Comparison of ENCODE assay signal across 16 cellular contexts in genomic region chr11:42951266-42951665, GRCh38.
DNase-seq lines count a peak whose midpoint lies in the region; TF ChIP-seq lines count a peak whose summit lies in the region.
"Had no signal": no experiment of that assay in that cellular context is flagged by ENCODE, and none has a peak within 500 bp of the region (broad histone marks: within the 10 kb centered on the region; RNA-seq: fewer than 3 reads in every experiment).

No MANE protein-coding gene starts in this region.

- no peak overlapping the region for H3K4ac ChIP-seq in neuronal stem cell (ENCODE audit: low read length)

- H3K4me1 ChIP-seq in stomach (no peaks in the 10 kb centered on the region), neuronal stem cell (ENCODE audit: control insufficient read depth in 2 of 2, insufficient read depth in 1 of 2, low read depth in 1 of 2, low read length in 2 of 2) (no peaks in the 10 kb centered on the region)
- H3K4me1 ChIP-seq: BLaER1 treated with 17β-estradiol and CSF1 and Interleukin-3, amounts not matched to agents 10 nM and 100 nM had no signal

- H3K18ac ChIP-seq in neuronal stem cell (ENCODE audit: low read length) = no peak overlapping the region

- H3K27ac ChIP-seq in epithelial cell of prostate (no peak overlapping the region), stomach (no peak overlapping the region), neuronal stem cell (replicated peaks; ENCODE audit: low read length) (no peak overlapping the region)
- H3K27ac ChIP-seq: BLaER1 treated with 17β-estradiol and CSF1 and Interleukin-3, amounts not matched to agents 10 nM and 100 nM had no signal

- no peak overlapping the region for H2AK5ac ChIP-seq in neuronal stem cell (ENCODE audit: low read depth, low read length)

- DNase-seq in SIG-M5 treated with dmso at 0.1 percent for 504 hours (lab: John Stamatoyannopoulos, UW; ENCODE audit: unreplicated experiment) = peak; percentile 11
- no peak for DNase-seq in SIG-M5 (lab: John Stamatoyannopoulos, UW)
- DNase-seq in NCI-H2029 (lab: John Stamatoyannopoulos, UW) = peak; percentile 8
- DNase-seq in epithelial cell of prostate (ENCODE audit: low read depth, low spot score) = peak; percentile 26
- DNase-seq in stomach = peak; percentile 31
- DNase-seq in neuronal stem cell (ENCODE audit: low spot score) = no peak
- DNase-seq in NCI-H2196 (lab: John Stamatoyannopoulos, UW; ENCODE audit: unreplicated experiment) = no peak
- DNase-seq in NCI-H82 treated with DMSO at 0.1 percent for 48 hours (lab: John Stamatoyannopoulos, UW; ENCODE audit: unreplicated experiment) = no peak
- DNase-seq: DMS 273 treated with DMSO at 0.1 percent for 48 hours, H9, Kasumi-1, NCI-H1417 treated with DMSO at 0.1 percent for 48 hours, NCI-H1930, NCI-H2171 treated with DMSO at 0.1 percent for 48 hours, NCI-H748 treated with DMSO at 0.1 percent for 48 hours had no signal

- H3K27me3 ChIP-seq in stomach (no peaks in the 10 kb centered on the region), neuronal stem cell (ENCODE audit: control insufficient read depth in 3 of 3, insufficient read depth in 3 of 3, low read depth in 1 of 3, low read length in 3 of 3) (no peaks in the 10 kb centered on the region)
- H3K27me3 ChIP-seq: BLaER1 treated with 17β-estradiol and CSF1 and Interleukin-3, amounts not matched to agents 10 nM and 100 nM had no signal

- H2BK120ac ChIP-seq in neuronal stem cell (ENCODE audit: low read depth, low read length) = no peak overlapping the region

- TF ChIP-seq CTCF in stomach (IDR thresholded peaks at IDR 0.05) = no peak

- H3K23ac ChIP-seq in neuronal stem cell (ENCODE audit: low read depth, low read length, poor library complexity) = no peak overlapping the region

- no peak overlapping the region for H4K91ac ChIP-seq in neuronal stem cell (ENCODE audit: low read depth, low read length, poor library complexity)

- H3K14ac ChIP-seq in neuronal stem cell (ENCODE audit: low read length) = no peak overlapping the region

- H2BK15ac ChIP-seq in neuronal stem cell (ENCODE audit: low read length) = no peak overlapping the region

- intact Hi-C loops in stomach (cut with DNase I; ENCODE audit: low total_unique reads) = no loop called here

- no peak overlapping the region for H2AFZ ChIP-seq in neuronal stem cell (ENCODE audit: low read length)

- WGBS in stomach, 5 donors = 41 to 66% (median 60%) methylated on average over 1 of the region's 1 CpG
- no CpG with 5 or more reads among the region's 1 CpG for WGBS in neuronal stem cell (ENCODE audit: extremely low coverage in 2 of 2, insufficient read length in 2 of 2, insufficient replicate concordance in 1 of 2), 2 donors

- no peak overlapping the region for H3K4me3 ChIP-seq in stomach
- H3K4me3 ChIP-seq in neuronal stem cell (ENCODE audit: low read length in 2 of 2) = no peak overlapping the region
- H3K4me3 ChIP-seq: BLaER1 treated with 17β-estradiol and CSF1 and Interleukin-3, amounts not matched to agents 10 nM and 100 nM had no signal

- H3K9me3 ChIP-seq in stomach = peaks cover 0 to 8% (median 6%) of the 10 kb centered on the region in 4 donors
- H3K9me3 ChIP-seq in neuronal stem cell (replicated peaks in 1 of 2; ENCODE audit: control insufficient read depth in 2 of 2, insufficient read depth in 1 of 2, low read depth in 1 of 2, low read length in 2 of 2) = no peaks in the 10 kb centered on the region
- H3K9me3 ChIP-seq: BLaER1 treated with 17β-estradiol and CSF1 and Interleukin-3, amounts not matched to agents 10 nM and 100 nM had no signal

- no peak overlapping the region for H2BK5ac ChIP-seq in neuronal stem cell (ENCODE audit: low read length)

- no peak overlapping the region for H2BK12ac ChIP-seq in neuronal stem cell (ENCODE audit: low read length)

- no peak overlapping the region for H3K9ac ChIP-seq in neuronal stem cell (ENCODE audit: low read depth, low read length, poor library complexity)
- H3K9ac ChIP-seq: BLaER1 treated with 17β-estradiol and CSF1 and Interleukin-3, amounts not matched to agents 10 nM and 100 nM had no signal

- TF ChIP-seq POLR2A in stomach (IDR thresholded peaks at IDR 0.05) = no peak

- H3K36me3 ChIP-seq in stomach = no peaks in the 10 kb centered on the region
- no peaks in the 10 kb centered on the region for H3K36me3 ChIP-seq in neuronal stem cell (replicated peaks in 1 of 2; ENCODE audit: control insufficient read depth in 2 of 2, insufficient read depth in 2 of 2, low read length in 2 of 2)
- H3K36me3 ChIP-seq: BLaER1 treated with 17β-estradiol and CSF1 and Interleukin-3, amounts not matched to agents 10 nM and 100 nM had no signal

- no peak overlapping the region for H4K8ac ChIP-seq in neuronal stem cell (ENCODE audit: low read depth, low read length)

- H3K79me1 ChIP-seq in neuronal stem cell (ENCODE audit: low read depth, low read length) = no peaks in the 10 kb centered on the region

- no peak for TF ChIP-seq EP300 in stomach (IDR thresholded peaks at IDR 0.05)

- no peak overlapping the region for H3K4me2 ChIP-seq in neuronal stem cell (ENCODE audit: insufficient read depth, low read length, poor library complexity, severe bottlenecking)
- H3K4me2 ChIP-seq: BLaER1 treated with 17β-estradiol and CSF1 and Interleukin-3, amounts not matched to agents 10 nM and 100 nM had no signal

Comparison
In these comparisons a context has a peak if more than half of its experiments do, and no peak if none do; other contexts are left out.
1. DNase-seq: peak in SIG-M5 treated with dmso at 0.1 percent for 504 hours (single experiment), NCI-H2029 (single experiment), epithelial cell of prostate (single experiment) and stomach (single experiment); none in SIG-M5 (single experiment), neuronal stem cell (single experiment), NCI-H2196 (single experiment) and NCI-H82 treated with DMSO at 0.1 percent for 48 hours (single experiment).